ENCODE assay signal across 24 cellular contexts in genomic region chr2:118698564-118698963, GRCh38.
"Had no signal": no experiment of that assay in that cellular context is flagged by ENCODE, and none has a peak within 500 bp of the region (broad histone marks: within the 10 kb centered on the region; RNA-seq: fewer than 3 reads in every experiment).

No MANE protein-coding gene starts in this region.

- H2AFZ ChIP-seq: neural progenitor cell had no signal

- H3K36me3 Mint-ChIP-seq: natural killer cell treated with Interleukin-12 subunit alpha and Interleukin-12 subunit beta and Interleukin-15 and Interleukin-18, amount 100 ng/mL, for 72 hours; neural progenitor cell had no signal

- H3K27me3 Mint-ChIP-seq: natural killer cell treated with Interleukin-12 subunit alpha and Interleukin-12 subunit beta and Interleukin-15 and Interleukin-18, amount 100 ng/mL, for 72 hours had no signal

- H3K9me3 Mint-ChIP-seq: natural killer cell treated with Interleukin-12 subunit alpha and Interleukin-12 subunit beta and Interleukin-15 and Interleukin-18, amount 100 ng/mL, for 72 hours; neural progenitor cell had no signal

- DNase-seq: cortex of kidney; dorsolateral prefrontal cortex; effector CD8-positive, alpha-beta T cell; gastrocnemius medialis; heart right ventricle; islet precursor cell; mammary epithelial cell; nucleus accumbens; ovary; sigmoid colon; stimulated activated CD4-positive, alpha-beta T cell treated with anti-CD3 and anti-CD28 coated beads, Interleukin-12 subunit alpha, Interleukin-12 subunit beta, amount 100 ng/mL, for 4 hours; stimulated activated naive CD4-positive, alpha-beta T cell; stomach; substantia nigra; transverse colon; uterus had no signal

- H3K36me3 ChIP-seq: esophagus muscularis mucosa, gastrocnemius medialis, heart right ventricle, neural progenitor cell, ovary, right atrium auricular region, sigmoid colon, stomach, thoracic aorta, transverse colon, uterus had no signal

- H3K4me2 ChIP-seq: neural progenitor cell had no signal

- H3K9me3 ChIP-seq: esophagus muscularis mucosa, gastrocnemius medialis, ovary, thoracic aorta, transverse colon, uterus had no signal

- FAIRE-seq: endometrium had no signal

- H3K27me3 ChIP-seq: esophagus muscularis mucosa, gastrocnemius medialis, ovary, right atrium auricular region, sigmoid colon, stomach, transverse colon, uterus had no signal

- H3K4me1 ChIP-seq: esophagus muscularis mucosa, gastrocnemius medialis, right atrium auricular region, sigmoid colon, stomach, transverse colon, uterus had no signal

- ATAC-seq: gastrocnemius medialis, heart right ventricle, left lobe of liver had no signal

- H3K4me3 ChIP-seq: dorsolateral prefrontal cortex, esophagus muscularis mucosa, gastrocnemius medialis, heart right ventricle, neural progenitor cell, ovary, right atrium auricular region, sigmoid colon, skin epidermis, stomach, thoracic aorta, transverse colon, uterus had no signal

- H3K27ac Mint-ChIP-seq: natural killer cell treated with Interleukin-12 subunit alpha and Interleukin-12 subunit beta and Interleukin-15 and Interleukin-18, amount 100 ng/mL, for 72 hours; neural progenitor cell had no signal

- H3K4me3 Mint-ChIP-seq: natural killer cell treated with Interleukin-12 subunit alpha and Interleukin-12 subunit beta and Interleukin-15 and Interleukin-18, amount 100 ng/mL, for 72 hours; neural progenitor cell had no signal

- H3K9ac ChIP-seq: neural progenitor cell had no signal

- H3K27ac ChIP-seq: dorsolateral prefrontal cortex, esophagus muscularis mucosa, gastrocnemius medialis, heart right ventricle, neural progenitor cell, ovary, right atrium auricular region, sigmoid colon, skin epidermis, stomach, thoracic aorta, transverse colon, uterus had no signal
